In the genomic region with DNA sequence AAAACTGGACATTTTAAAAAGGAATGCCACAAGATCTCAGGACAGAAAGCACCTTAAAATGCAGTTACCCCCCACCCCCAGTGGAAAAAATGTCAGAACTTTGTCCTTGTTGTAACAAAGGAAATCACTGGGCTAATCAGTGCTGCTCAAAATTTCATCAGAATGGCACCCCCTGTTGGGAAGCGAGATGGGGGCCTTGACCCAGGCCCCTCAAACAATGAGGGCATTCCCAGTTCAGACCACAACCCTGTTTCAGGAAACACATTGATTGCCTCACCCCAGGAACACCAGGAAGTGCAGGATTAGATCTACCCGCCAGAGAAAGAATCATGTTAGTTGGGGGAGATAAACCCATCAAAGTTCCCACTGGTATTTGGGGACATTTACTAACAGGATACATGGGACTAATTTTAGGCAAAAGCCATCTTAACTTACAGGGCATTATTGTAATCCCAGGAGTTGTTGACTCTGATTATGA, we compare ENCODE assay signal across 31 cellular contexts. TPM values are rescaled to one million over a fixed set of nuclear protein-coding genes. Genes with fewer than 3 reads are reported as not detected.
"Had no signal": no experiment of that assay in that cellular context is flagged by ENCODE, and none has a peak within 500 bp of the region (broad histone marks: within the 10 kb centered on the region; RNA-seq: fewer than 3 reads in every experiment).

No MANE protein-coding gene starts in this region.

- H3K36me3 ChIP-seq: ascending aorta, Peyer's patch, SJSA1 had no signal

- H3K27me3 Mint-ChIP-seq: activated naive CD8-positive, alpha-beta T cell treated with anti-CD3 and anti-CD28 coated beads, Interleukin-2, amount 50 U/mL, for 24 hours had no signal

- H3K4me3 ChIP-seq: ascending aorta, body of pancreas, Peyer's patch, SJSA1 had no signal

- H3K9me3 Mint-ChIP-seq: T-helper 1 cell treated with Interleukin-12 subunit alpha and Interleukin-12 subunit beta and Interleukin-4 antibody, amounts not matched to agents 30 μg/mL and 1 μg/mL, for 36 hours had no signal

- H3K27ac Mint-ChIP-seq: activated CD8-positive, alpha-beta T cell treated with anti-CD3 and anti-CD28 coated beads, Interleukin-2, amount 10 ng/mL, durations not matched to agents 7 days and 5 days; activated naive CD4-positive, alpha-beta T cell treated with anti-CD3 and anti-CD28 coated beads, Interleukin-2, amount 50 U/mL, for 72 hours; activated naive CD8-positive, alpha-beta T cell treated with anti-CD3 and anti-CD28 coated beads, Interleukin-2, amount 50 U/mL, for 24 hours; T-helper 1 cell treated with Interleukin-12 subunit alpha and Interleukin-12 subunit beta and Interleukin-4 antibody, amounts not matched to agents 30 μg/mL and 1 μg/mL, for 36 hours had no signal

- H3K27me3 ChIP-seq: ascending aorta, body of pancreas, Peyer's patch, SJSA1 had no signal

- ATAC-seq: activated CD8-positive, alpha-beta T cell treated with anti-CD3 and anti-CD28 coated beads, Interleukin-2, amount 10 ng/mL, durations not matched to agents 7 days and 5 days; activated naive CD4-positive, alpha-beta T cell treated with anti-CD3 and anti-CD28 coated beads, Interleukin-2, amount 50 U/mL, for 72 hours; activated naive CD8-positive, alpha-beta T cell treated with anti-CD3 and anti-CD28 coated beads, Interleukin-2, amount 50 U/mL, for 24 hours; body of pancreas; SK-N-SH treated with all-trans-retinoic acid at 6 μM for 48 hours had no signal

- H3K4me1 ChIP-seq: ascending aorta, body of pancreas, Peyer's patch, SJSA1 had no signal

- H3K4me3 Mint-ChIP-seq: activated CD8-positive, alpha-beta T cell treated with anti-CD3 and anti-CD28 coated beads, Interleukin-2, amount 10 ng/mL, durations not matched to agents 7 days and 5 days; activated naive CD8-positive, alpha-beta T cell treated with anti-CD3 and anti-CD28 coated beads, Interleukin-2, amount 50 U/mL, for 24 hours; T-helper 1 cell treated with Interleukin-12 subunit alpha and Interleukin-12 subunit beta and Interleukin-4 antibody, amounts not matched to agents 30 μg/mL and 1 μg/mL, for 36 hours had no signal

- H3K4me1 Mint-ChIP-seq: activated naive CD8-positive, alpha-beta T cell treated with anti-CD3 and anti-CD28 coated beads, Interleukin-2, amount 50 U/mL, for 24 hours had no signal

- DNase-seq: activated CD4-positive, alpha-beta T cell treated with anti-CD3 and anti-CD28 coated beads for 48 hours; activated CD4-positive, alpha-beta T cell treated with anti-CD3 and anti-CD28 coated beads, Interleukin-2, amount 50 U/mL, for 4 hours; activated CD4-positive, CD25-positive, alpha-beta regulatory T cell treated with anti-CD3 and anti-CD28 coated beads, Interleukin-2, amount 50 U/mL, for 72 hours; activated CD8-positive, alpha-beta memory T cell treated with anti-CD3 and anti-CD28 coated beads, Interleukin-2, amount 50 U/mL, for 48 hours; activated CD8-positive, alpha-beta T cell treated with anti-CD3 and anti-CD28 coated beads, Interleukin-2, amount 10 ng/mL, durations not matched to agents 7 days and 5 days; activated effector memory CD4-positive, alpha-beta T cell treated with anti-CD3 and anti-CD28 coated beads, Interleukin-2, amount 50 U/mL, for 16 hours; activated naive CD4-positive, alpha-beta T cell treated with Interleukin-2 at 50 U/mL for 16 hours; activated naive CD8-positive, alpha-beta T cell treated with anti-CD3 and anti-CD28 coated beads, Interleukin-2, amount 50 U/mL, for 24 hours; activated T-cell treated with anti-CD3 and anti-CD28 coated beads, Interleukin-2, amount 50 U/mL, for 1 hour; amniotic stem cell; body of pancreas; central memory CD4-positive, alpha-beta T cell; NCI-H1048; NCI-H146; NCI-H187 treated with DMSO at 0.1 percent for 48 hours; NCI-H2081 treated with DMSO at 0.1 percent for 48 hours; NCI-H446; NCI-H524 treated with DMSO at 0.1 percent for 48 hours; NCI-H774; NK-92 treated with Interleukin-12 subunit alpha and Interleukin-12 subunit beta, amount 100 ng/mL, for 24 hours; Peyer's patch; Right ventricle myocardium superior; SW 1271 had no signal

- H3K27ac ChIP-seq: ascending aorta, body of pancreas, Peyer's patch, RWPE1, SJSA1 had no signal

- H3K9me3 ChIP-seq: body of pancreas, Peyer's patch, SJSA1 had no signal

RNA-seq across cellular contexts. Expression of a gene that starts 32.2 kb away (rescaled TPM):
- total RNA-seq: bronchial epithelial cell, M059J had no signal
